ENCODE assay signal across 25 cellular contexts in the genomic region with DNA sequence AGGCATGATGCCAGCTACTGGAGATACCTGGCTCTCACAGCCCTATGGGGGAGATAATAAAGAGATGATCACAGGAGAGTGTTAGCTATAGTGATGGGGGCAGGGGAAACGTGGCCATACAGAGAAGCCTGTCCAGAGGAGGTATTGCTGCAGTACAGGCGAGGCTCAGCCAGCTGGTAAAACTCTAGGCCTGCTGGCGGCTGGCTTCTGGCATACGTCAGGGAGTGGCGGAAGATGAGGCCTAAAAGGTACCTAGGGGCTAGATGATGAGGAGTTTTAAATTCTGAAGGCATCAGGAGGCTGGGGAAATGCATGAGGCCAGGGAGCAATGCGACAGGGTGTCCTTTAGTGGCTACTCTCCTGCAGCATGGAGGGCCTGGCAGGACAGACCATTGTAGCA.
"Had no signal": no experiment of that assay in that cellular context is flagged by ENCODE, and none has a peak within 500 bp of the region (broad histone marks: within the 10 kb centered on the region; RNA-seq: fewer than 3 reads in every experiment).

No MANE protein-coding gene starts in this region.

- DNase-seq: activated CD4-positive, alpha-beta memory T cell treated with anti-CD3 and anti-CD28 coated beads for 36 hours; activated CD4-positive, alpha-beta T cell treated with anti-CD3 and anti-CD28 coated beads, Interleukin-2, amount 10 ng/mL, durations not matched to agents 24 days and 14 days; activated CD4-positive, CD25-positive, alpha-beta regulatory T cell treated with anti-CD3 and anti-CD28 coated beads, Interleukin-2, amount 50 U/mL, for 72 hours; activated CD8-positive, alpha-beta memory T cell treated with anti-CD3 and anti-CD28 coated beads for 24 hours; activated gamma-delta T cell treated with Interleukin-2 at 50 U/mL for 16 hours; activated naive CD4-positive, alpha-beta T cell treated with anti-CD3 and anti-CD28 coated beads, Interleukin-2, amount 10 ng/mL, durations not matched to agents 7 days and 5 days; activated naive CD8-positive, alpha-beta T cell treated with anti-CD3 and anti-CD28 coated beads for 36 hours; activated T-cell treated with anti-CD3 and anti-CD28 coated beads, Interleukin-2, amount 50 U/mL, for 72 hours; brain microvascular endothelial cell; IMR-90; KG1; NCI-H1092; NCI-H1417; NCI-H1694; NCI-H2029; NCI-H2107; NCI-H345; NCI-H510A; NCI-H526 treated with DMSO at 0.1 percent for 48 hours; NCI-H82; SIG-M5; T-helper 17 cell; T-helper 9 cell had no signal

- H3K27ac ChIP-seq: brain microvascular endothelial cell had no signal

- H3K27ac Mint-ChIP-seq: activated CD4-positive, alpha-beta memory T cell treated with anti-CD3 and anti-CD28 coated beads for 36 hours; activated CD4-positive, alpha-beta T cell treated with anti-CD3 and anti-CD28 coated beads, Interleukin-2, amount 10 ng/mL, durations not matched to agents 24 days and 14 days; activated naive CD4-positive, alpha-beta T cell treated with anti-CD3 and anti-CD28 coated beads, Interleukin-2, amount 10 ng/mL, durations not matched to agents 7 days and 5 days; activated naive CD8-positive, alpha-beta T cell treated with anti-CD3 and anti-CD28 coated beads for 36 hours; activated T-cell treated with anti-CD3 and anti-CD28 coated beads, Interleukin-2, amount 50 U/mL, for 72 hours; activated T-helper 2 cell treated with anti-CD3 and anti-CD28 coated beads, Interferon-gamma antibody, Interleukin-2, Interleukin-4, amounts not matched to agents 10 μg/mL and 5 μg/mL and 100 μg/mL, durations not matched to agents 14 hours and 24 hours and 36 hours; T-helper 17 cell; WTC11 had no signal

- H3K36me3 ChIP-seq: brain microvascular endothelial cell had no signal

- ATAC-seq: activated T-cell treated with anti-CD3 and anti-CD28 coated beads, Interleukin-2, amount 50 U/mL, for 72 hours; T-helper 17 cell; WTC11 had no signal

- H3K4me1 Mint-ChIP-seq: activated CD4-positive, alpha-beta T cell treated with anti-CD3 and anti-CD28 coated beads, Interleukin-2, amount 10 ng/mL, durations not matched to agents 24 days and 14 days; activated naive CD4-positive, alpha-beta T cell treated with anti-CD3 and anti-CD28 coated beads, Interleukin-2, amount 10 ng/mL, durations not matched to agents 7 days and 5 days; activated naive CD8-positive, alpha-beta T cell treated with anti-CD3 and anti-CD28 coated beads for 36 hours had no signal

- H3K27me3 ChIP-seq: brain microvascular endothelial cell had no signal

- H3K4me3 Mint-ChIP-seq: activated CD4-positive, alpha-beta memory T cell treated with anti-CD3 and anti-CD28 coated beads for 36 hours; activated CD4-positive, alpha-beta T cell treated with anti-CD3 and anti-CD28 coated beads, Interleukin-2, amount 10 ng/mL, durations not matched to agents 24 days and 14 days; activated naive CD4-positive, alpha-beta T cell treated with anti-CD3 and anti-CD28 coated beads, Interleukin-2, amount 10 ng/mL, durations not matched to agents 7 days and 5 days; activated naive CD8-positive, alpha-beta T cell treated with anti-CD3 and anti-CD28 coated beads for 36 hours; activated T-cell treated with anti-CD3 and anti-CD28 coated beads, Interleukin-2, amount 50 U/mL, for 72 hours; T-helper 17 cell; WTC11 had no signal

- H3K27me3 Mint-ChIP-seq: activated CD4-positive, alpha-beta memory T cell treated with anti-CD3 and anti-CD28 coated beads for 36 hours; activated CD4-positive, alpha-beta T cell treated with anti-CD3 and anti-CD28 coated beads, Interleukin-2, amount 10 ng/mL, durations not matched to agents 24 days and 14 days; activated naive CD4-positive, alpha-beta T cell treated with anti-CD3 and anti-CD28 coated beads, Interleukin-2, amount 10 ng/mL, durations not matched to agents 7 days and 5 days; activated naive CD8-positive, alpha-beta T cell treated with anti-CD3 and anti-CD28 coated beads for 36 hours; T-helper 17 cell had no signal
